In the genomic region with DNA sequence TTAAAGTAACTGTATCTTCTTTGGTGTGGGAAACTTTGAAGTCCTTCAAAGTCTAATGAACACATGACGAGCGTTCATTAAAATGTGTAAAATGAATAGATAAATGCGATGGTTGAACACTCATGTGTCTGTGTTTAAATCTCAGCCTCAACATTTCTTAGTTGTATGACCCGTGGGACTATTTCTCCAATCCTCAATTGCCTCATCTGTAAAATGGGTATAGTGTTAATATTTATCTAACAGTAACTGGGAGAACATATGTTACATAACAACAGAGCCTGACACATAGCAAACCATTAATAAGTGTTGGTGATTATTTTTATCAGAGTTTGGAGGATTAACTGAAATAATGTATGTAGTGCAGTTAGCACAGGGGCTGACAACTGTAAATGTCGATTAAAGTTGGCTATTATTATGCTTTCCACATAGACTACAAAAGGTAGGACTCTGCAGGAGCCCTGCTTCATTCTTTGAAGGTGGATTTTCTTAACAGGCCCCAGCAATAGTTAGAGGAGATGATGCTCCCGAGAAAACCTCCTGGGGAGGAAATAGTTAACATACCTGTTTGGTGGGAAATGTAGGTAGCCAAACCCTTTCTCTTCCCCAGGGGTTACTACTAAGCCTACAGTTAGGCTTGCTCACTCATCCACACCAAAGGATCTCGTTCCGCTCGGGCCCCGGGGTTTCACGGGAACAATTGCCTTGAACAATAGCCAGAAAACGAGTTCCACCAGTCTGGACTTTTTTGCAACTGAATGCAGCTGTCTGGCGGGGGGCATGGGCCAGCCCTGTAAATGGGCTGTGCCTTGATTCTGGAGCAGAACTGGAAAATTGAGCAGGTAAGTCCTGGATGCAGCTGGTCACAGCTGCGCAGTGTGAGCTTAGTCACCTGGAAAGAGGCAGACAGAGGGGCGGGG, we compare ENCODE assay signal across 12 cellular contexts.
A peak's percentile ranks its signal among the peaks of the same experiment; 100 is the strongest.
DNase-seq lines count a peak whose midpoint lies in the region; ATAC-seq and TF ChIP-seq lines count a peak whose summit lies in the region.
"Had no signal": no experiment of that assay in that cellular context is flagged by ENCODE, and none has a peak within 500 bp of the region (broad histone marks: within the 10 kb centered on the region; RNA-seq: fewer than 3 reads in every experiment).

No MANE protein-coding gene starts in this region.

- peaks cover 32 to 51% of the 10 kb centered on the region in 2 experiments for H3K79me1 ChIP-seq in IMR-90 (ENCODE audit: low read depth in 1 of 2, low read length in 2 of 2)

- H3K36me3 Mint-ChIP-seq in progenitor cell of endocrine pancreas (ENCODE audit: insufficient read depth) = no peaks in the 10 kb centered on the region
- no peaks in the 10 kb centered on the region for H3K36me3 Mint-ChIP-seq in activated naive CD4-positive, alpha-beta T cell treated with anti-CD3 and anti-CD28 coated beads, Interleukin-2, amount 50 U/mL, for 72 hours

- H3K4me1 ChIP-seq in IMR-90 (ENCODE audit: control insufficient read depth, insufficient read depth, low read length) (peaks cover 23% of the 10 kb centered on the region), hepatocyte (ENCODE audit: insufficient read depth) (peaks cover 79% of the 10 kb centered on the region), GM23248 (ENCODE audit: insufficient read depth) (peaks cover 10% of the 10 kb centered on the region)

- no peak overlapping the region; the same call in 1 of the 2 replicates for H2BK120ac ChIP-seq in IMR-90 (ENCODE audit: low read depth, low read length)

- no TSS peak for BruUV-seq in IMR-90 (replicated peaks; lab: Mats Ljungman, UMichigan)

- H4K20me1 ChIP-seq in IMR-90 (ENCODE audit: insufficient read depth, low read length) (peaks cover 23% of the 10 kb centered on the region), hepatocyte (ENCODE audit: insufficient read depth, poor library complexity, severe bottlenecking) (no peaks in the 10 kb centered on the region), GM23248 (ENCODE audit: insufficient read depth) (no peaks in the 10 kb centered on the region)

- H3K27me3 ChIP-seq in IMR-90 (ENCODE audit: control insufficient read depth, insufficient read depth, low read length) (no peaks in the 10 kb centered on the region), hepatocyte (no peaks in the 10 kb centered on the region), GM23248 (replicated peaks; ENCODE audit: insufficient read depth) (no peaks in the 10 kb centered on the region)
- H3K27me3 ChIP-seq: right lobe of liver had no signal

- no peak overlapping the region for H2BK5ac ChIP-seq in IMR-90 (ENCODE audit: low read depth, low read length, poor library complexity, severe bottlenecking)

- H4K8ac ChIP-seq in IMR-90 (ENCODE audit: low read depth in 2 of 2, low read length in 2 of 2) = no peak overlapping the region

- peaks cover 31% of the 10 kb centered on the region for H3F3A ChIP-seq in GM23248 (ENCODE audit: insufficient read depth)

- TF ChIP-seq POLR2A in IMR-90 (IDR thresholded peaks at IDR 0.05; ENCODE audit: low read depth, low read length) = no peak

- DNase-seq in IMR-90 (no peak), NCI-H774 (lab: John Stamatoyannopoulos, UW) (peak; percentile 67), hepatocyte (ENCODE audit: low spot score) (peak; percentile 71), progenitor cell of endocrine pancreas (ENCODE audit: low spot score, unreplicated experiment) (peak; percentile 49), NK-92 (lab: John Stamatoyannopoulos, UW; ENCODE audit: unreplicated experiment) (no peak), GM23248 (no peak), SW 1271 (lab: John Stamatoyannopoulos, UW) (no peak)
- no peak for DNase-seq in activated naive CD4-positive, alpha-beta T cell treated with anti-CD3 and anti-CD28 coated beads, Interleukin-2, amount 50 U/mL, for 72 hours (ENCODE audit: low spot score in 2 of 2)
- DNase-seq: activated gamma-delta T cell treated with Interleukin-2 at 50 U/mL for 16 hours; effector CD4-positive, alpha-beta T cell; left cardiac atrium; right lobe of liver had no signal

- no peak for TF ChIP-seq RAD21 in IMR-90 (IDR thresholded peaks at IDR 0.05; ENCODE audit: low read length)

- H3K56ac ChIP-seq in IMR-90 (ENCODE audit: extremely low read depth, insufficient read depth, low read length) = no peak overlapping the region

- in situ Hi-C loops in IMR-90 (cut with MboI; ENCODE audit: low sequenced_read_pairs) (no loop called here), GM23248 (cut with MboI) (no loop called here)

- no peak overlapping the region for H3K23ac ChIP-seq in IMR-90 (ENCODE audit: low read depth, low read length)

- intact Hi-C loops in IMR-90 (cut with micrococcal nuclease) = no loop called here

- H3K9me1 ChIP-seq in IMR-90 (ENCODE audit: insufficient read depth, low read length) = peaks cover 4% of the 10 kb centered on the region

- H3K4me3 Mint-ChIP-seq in progenitor cell of endocrine pancreas (ENCODE audit: low read depth) = peak overlapping the region; percentile 72

- H3K36me3 ChIP-seq in IMR-90 (ENCODE audit: control insufficient read depth, insufficient read depth, low read length) = no peaks in the 10 kb centered on the region
- H3K36me3 ChIP-seq in hepatocyte (replicated peaks; ENCODE audit: insufficient read depth, low read depth) = no peaks in the 10 kb centered on the region
- H3K36me3 ChIP-seq in GM23248 (ENCODE audit: low read depth) = no peaks in the 10 kb centered on the region
- H3K36me3 ChIP-seq: right lobe of liver had no signal

- no peak for ATAC-seq in IMR-90 (ENCODE audit: low read depth)
- no peak for ATAC-seq in activated naive CD4-positive, alpha-beta T cell treated with anti-CD3 and anti-CD28 coated beads, Interleukin-2, amount 50 U/mL, for 72 hours

- no peak overlapping the region for H4K5ac ChIP-seq in IMR-90 (ENCODE audit: low read depth, low read length)

- H3K9me3 ChIP-seq in IMR-90 (ENCODE audit: control insufficient read depth, insufficient read depth, low read length) (no peaks in the 10 kb centered on the region), hepatocyte (ENCODE audit: low read depth) (no peaks in the 10 kb centered on the region), GM23248 (ENCODE audit: low read depth) (no peaks in the 10 kb centered on the region)
- H3K9me3 ChIP-seq: right lobe of liver had no signal

- H2BK15ac ChIP-seq in IMR-90 (ENCODE audit: low read depth, low read length) = no peak overlapping the region

- H3K9me2 ChIP-seq in hepatocyte (replicated peaks; ENCODE audit: insufficient read depth) = no peaks in the 10 kb centered on the region
- H3K9me2 ChIP-seq in GM23248 (ENCODE audit: insufficient read depth) = no peaks in the 10 kb centered on the region

- H3K9ac ChIP-seq in IMR-90 (ENCODE audit: low read depth, low read length) (no peak overlapping the region), GM23248 (no peak overlapping the region)

- peaks cover 71% of the 10 kb centered on the region for H3K4me1 Mint-ChIP-seq in progenitor cell of endocrine pancreas (ENCODE audit: low read depth)

- H3K4me2 ChIP-seq in IMR-90 (ENCODE audit: low read depth, low read length) (no peak overlapping the region), hepatocyte (peak overlapping the region; percentile 68), GM23248 (ENCODE audit: unreplicated experiment) (no peak overlapping the region)

- H3K4ac ChIP-seq in IMR-90 (ENCODE audit: low read depth, low read length) = no peak overlapping the region

- H3K27ac ChIP-seq in IMR-90 (ENCODE audit: insufficient read depth, low read length) (no peak overlapping the region), hepatocyte (peak overlapping the region; percentile 80), GM23248 (no peak overlapping the region)

- no peak overlapping the region for H3K14ac ChIP-seq in IMR-90 (replicated peaks; ENCODE audit: low read depth, low read length)

- no peaks in the 10 kb centered on the region for H3K27me3 Mint-ChIP-seq in progenitor cell of endocrine pancreas

- no peak overlapping the region for H2AK9ac ChIP-seq in IMR-90 (replicated peaks; ENCODE audit: low read depth, low read length, poor library complexity)

- H2BK20ac ChIP-seq in IMR-90 (ENCODE audit: low read depth, low read length) = no peak overlapping the region

- 47% methylated on average over 9 of the region's 15 CpGs; no CpG with 5 or more reads in 1 of the 2 experiments for WGBS in IMR-90 (ENCODE audit: extremely low coverage in 2 of 2, insufficient read length in 1 of 2), 2 experiments
- 40% methylated on average over 15 of the region's 15 CpGs for WGBS in hepatocyte (ENCODE audit: low lambda C conversion rate, missing lambda C conversion rate)
- WGBS in GM23248 (ENCODE audit: low coverage in 1 of 2, low lambda C conversion rate in 2 of 2, missing lambda C conversion rate in 2 of 2), 2 experiments = 67 to 71% methylated on average over 15 of the region's 15 CpGs

- peak overlapping the region; percentile 8; the same call in 1 of the 2 replicates for H3K18ac ChIP-seq in IMR-90 (ENCODE audit: low read depth, low read length)

- H3K9me3 Mint-ChIP-seq in progenitor cell of endocrine pancreas (ENCODE audit: low read depth) = no peaks in the 10 kb centered on the region
- H3K9me3 Mint-ChIP-seq in activated naive CD4-positive, alpha-beta T cell treated with anti-CD3 and anti-CD28 coated beads, Interleukin-2, amount 50 U/mL, for 72 hours = no peaks in the 10 kb centered on the region

- H2AFZ ChIP-seq in IMR-90 (replicated peaks; ENCODE audit: low read length, poor library complexity) (no peak overlapping the region), hepatocyte (no peak overlapping the region), GM23248 (no peak overlapping the region)

- POLR2A ChIA-PET in IMR-90 (lab: Charles Lee; ENCODE audit: unreplicated experiment) = no interaction called here

- H3K4me3 ChIP-seq in IMR-90 (ENCODE audit: insufficient read depth, low read depth, low read length) = no peak overlapping the region
- no peak overlapping the region for H3K4me3 ChIP-seq in hepatocyte
- no peak overlapping the region for H3K4me3 ChIP-seq in GM23248
- H3K4me3 ChIP-seq: right lobe of liver had no signal

- H3K79me2 ChIP-seq in hepatocyte (peaks cover 69% of the 10 kb centered on the region), GM23248 (ENCODE audit: insufficient read depth) (peaks cover 75% of the 10 kb centered on the region)

- TF ChIP-seq CTCF in IMR-90 (conservative IDR thresholded peaks at IDR 0.05; ENCODE audit: low read depth, low read length) (no peak), hepatocyte (IDR thresholded peaks at IDR 0.05; ENCODE audit: poor library complexity) (no peak), progenitor cell of endocrine pancreas (IDR thresholded peaks at IDR 0.05; ENCODE audit: unreplicated experiment) (no peak)

- no peak overlapping the region for H2AK5ac ChIP-seq in IMR-90 (ENCODE audit: low read depth, low read length)

- no peak overlapping the region for H4K91ac ChIP-seq in IMR-90 (ENCODE audit: insufficient read depth, low read depth, low read length)

- dilution Hi-C loops in IMR-90 (cut with HindIII; ENCODE audit: low sequenced_read_pairs, unreplicated experiment) = no loop called here

- peak overlapping the region; percentile 98 for H3K27ac Mint-ChIP-seq in progenitor cell of endocrine pancreas
- no peak overlapping the region for H3K27ac Mint-ChIP-seq in activated naive CD4-positive, alpha-beta T cell treated with anti-CD3 and anti-CD28 coated beads, Interleukin-2, amount 50 U/mL, for 72 hours

- CTCF ChIA-PET in IMR-90 (lab: Yijun Ruan, JAX) = no interaction called here

TF ChIP-seq in IMR-90, 13 proteins besides CTCF, POLR2A, EP300 and RAD21 (continues in another document):
- TF ChIP-seq RCOR1 (IDR thresholded peaks at IDR 0.05; ENCODE audit: insufficient replicate concordance, low read length) (no peak), MAZ (IDR thresholded peaks at IDR 0.05; ENCODE audit: borderline replicate concordance, low read depth, low read length) (no peak)

Comparison
In these comparisons a context has a peak if more than half of its experiments do, and no peak if none do; other contexts are left out.
1. DNase-seq: peak in NCI-H774 (single experiment), hepatocyte (single experiment) and progenitor cell of endocrine pancreas (single experiment); none in IMR-90 (single experiment), NK-92 (single experiment), GM23248 (single experiment), SW 1271 (0 of 2) and activated naive CD4-positive, alpha-beta T cell treated with anti-CD3 and anti-CD28 coated beads, Interleukin-2, amount 50 U/mL, for 72 hours (0 of 2).